21 cellular contexts compared by ENCODE assay signal in genomic region chr5:9354336-9355081, GRCh38.
A peak's percentile ranks its signal among the peaks of the same experiment; 100 is the strongest.
DNase-seq lines count a peak whose midpoint lies in the region; ATAC-seq, FAIRE-seq and TF ChIP-seq lines count a peak whose summit lies in the region.
"Had no signal": no experiment of that assay in that cellular context is flagged by ENCODE, and none has a peak within 500 bp of the region (broad histone marks: within the 10 kb centered on the region; RNA-seq: fewer than 3 reads in every experiment).

No MANE protein-coding gene starts in this region.

- H3K27ac ChIP-seq in keratinocyte (ENCODE audit: control insufficient read depth, insufficient read depth, low read length) (no peak overlapping the region), suprapubic skin (peak overlapping the region; percentile 39)
- H3K27ac ChIP-seq: GM23248, Peyer's patch, SK-N-MC had no signal

- DNase-seq in Caco-2 (no peak), bronchial epithelial cell (ENCODE audit: low read depth) (peak; percentile 71), keratinocyte (ENCODE audit: low read depth, low spot score) (no peak), suprapubic skin (ENCODE audit: low spot score in 2 of 2) (no peak), NCI-H2196 (lab: John Stamatoyannopoulos, UW; ENCODE audit: unreplicated experiment) (no peak)
- DNase-seq: DMS53, GM23248, H7, IMR-90, KG1, MM.1S, NCI-H2029, NCI-H2227 treated with DMSO at 0.1 percent for 48 hours, NCI-H510A, NCI-H69, Peyer's patch, SIG-M5 had no signal

- H3K4me2 ChIP-seq in keratinocyte (ENCODE audit: control insufficient read depth, extremely low read depth, insufficient read depth, low read depth, low read length) = peak overlapping the region; percentile 6

- TF ChIP-seq POLR2A in suprapubic skin (IDR thresholded peaks at IDR 0.05) = no peak

- POLR2A ChIA-PET in Caco-2 (lab: Charles Lee) = no interaction called here

- H4K20me1 ChIP-seq in keratinocyte (ENCODE audit: control insufficient read depth, extremely low read depth, insufficient read depth, low read length) = no peaks in the 10 kb centered on the region

- TF ChIP-seq CTCF in Caco-2 (IDR thresholded peaks at IDR 0.05; ENCODE audit: insufficient read depth in 1 of 2, low read depth in 1 of 2, low read length in 1 of 2, severe bottlenecking in 1 of 2, unreplicated experiment in 1 of 2) (no peak), bronchial epithelial cell (IDR thresholded peaks at IDR 0.05; ENCODE audit: insufficient read depth, low read length, severe bottlenecking) (no peak), keratinocyte (optimal IDR thresholded peaks at IDR 0.05 in 1 of 3, IDR thresholded peaks at IDR 0.05 in 1 of 3, conservative IDR thresholded peaks at IDR 0.05 in 1 of 3; ENCODE audit: extremely low read depth in 1 of 3, insufficient read depth in 2 of 3, low read length in 3 of 3) (no peak), suprapubic skin (IDR thresholded peaks at IDR 0.05) (no peak)

- no peaks in the 10 kb centered on the region for H3K27me3 Mint-ChIP-seq in Caco-2 (ENCODE audit: insufficient read depth, unreplicated experiment)

- no peak overlapping the region for H3K4me3 Mint-ChIP-seq in Caco-2 (ENCODE audit: unreplicated experiment)

- TF ChIP-seq EP300 in suprapubic skin (IDR thresholded peaks at IDR 0.05) = no peak

- intact Hi-C loops in Caco-2 (cut with micrococcal nuclease; ENCODE audit: unreplicated experiment) = no loop called here

- H3K79me2 ChIP-seq in keratinocyte (ENCODE audit: control insufficient read depth, insufficient read depth, low read length) = no peaks in the 10 kb centered on the region

- no TSS peak for BruUV-seq in Caco-2 (replicated peaks; lab: Mats Ljungman, UMichigan)

- no peak overlapping the region for H3K4me3 ChIP-seq in Caco-2 (ENCODE audit: low read depth, low read length)
- no peak overlapping the region for H3K4me3 ChIP-seq in bronchial epithelial cell (ENCODE audit: low read depth, low read length)
- no peak overlapping the region for H3K4me3 ChIP-seq in keratinocyte (ENCODE audit: control insufficient read depth in 2 of 3, extremely low read depth in 1 of 3, insufficient read depth in 2 of 3, low read depth in 1 of 3, low read length in 3 of 3)
- no peak overlapping the region for H3K4me3 ChIP-seq in suprapubic skin
- H3K4me3 ChIP-seq: GM23248, Peyer's patch, SK-N-MC had no signal

- dilution Hi-C loops in keratinocyte (cut with MboI; ENCODE audit: extremely low pct_ligation_motif_present, low sequenced_read_pairs) = loop anchor here (25.0 kb wide), 1 partner anchor 133 kb away; no protein-coding TSS in a partner anchor

- H3K27ac Mint-ChIP-seq in Caco-2 (ENCODE audit: unreplicated experiment) = peak overlapping the region; percentile 9

- no peak overlapping the region for H3K9ac ChIP-seq in keratinocyte (ENCODE audit: control insufficient read depth, extremely low read depth, insufficient read depth, low read length)
- H3K9ac ChIP-seq: GM23248 had no signal

- CTCF ChIA-PET in Caco-2 (lab: Charles Lee) = interaction anchor here (0.7 kb wide), 1 partner anchor 11 kb away, joined by 3 read pairs; no protein-coding TSS in a partner anchor

- FAIRE-seq in bronchial epithelial cell (lab: Jason Lieb, UNC) (peak; percentile 43), keratinocyte (lab: Jason Lieb, UNC) (peak; percentile 59)
- FAIRE-seq: GM18507 had no signal

- H3K4me1 Mint-ChIP-seq in Caco-2 (ENCODE audit: low read depth, unreplicated experiment) = peaks cover 39% of the 10 kb centered on the region

- H3K36me3 ChIP-seq in Caco-2 (ENCODE audit: control insufficient read depth, insufficient read depth, low read length) (no peaks in the 10 kb centered on the region), bronchial epithelial cell (ENCODE audit: control insufficient read depth, insufficient read depth, low read length) (no peaks in the 10 kb centered on the region), keratinocyte (ENCODE audit: control insufficient read depth in 2 of 2, extremely low read depth in 1 of 2, insufficient read depth in 2 of 2, low read length in 2 of 2) (no peaks in the 10 kb centered on the region), suprapubic skin (no peaks in the 10 kb centered on the region)
- H3K36me3 ChIP-seq: Peyer's patch had no signal

- H3K9me3 Mint-ChIP-seq in Caco-2 (ENCODE audit: unreplicated experiment) = peaks cover 16% of the 10 kb centered on the region

- no peak for ATAC-seq in GM21526 (IDR thresholded peaks at IDR 0.05; ENCODE audit: low FRiP score, unreplicated experiment)
- no peak for ATAC-seq in HG02678 (IDR thresholded peaks at IDR 0.05; ENCODE audit: unreplicated experiment)

- no peaks in the 10 kb centered on the region for H3K9me1 ChIP-seq in keratinocyte (ENCODE audit: control insufficient read depth, extremely low read depth, insufficient read depth, low read length)

- no peaks in the 10 kb centered on the region for H3K9me3 ChIP-seq in Caco-2
- no peaks in the 10 kb centered on the region for H3K9me3 ChIP-seq in keratinocyte (ENCODE audit: control insufficient read depth, low read depth, low read length)
- H3K9me3 ChIP-seq in suprapubic skin = no peaks in the 10 kb centered on the region
- H3K9me3 ChIP-seq: Peyer's patch had no signal

- peak overlapping the region; percentile 60 for H2AFZ ChIP-seq in keratinocyte (ENCODE audit: control insufficient read depth, low read length)
- H2AFZ ChIP-seq: GM23248 had no signal

- peaks cover 51% of the 10 kb centered on the region for H3K4me1 ChIP-seq in Caco-2
- peaks cover 15% of the 10 kb centered on the region for H3K4me1 ChIP-seq in keratinocyte (ENCODE audit: control insufficient read depth, extremely low read depth, insufficient read depth, low read length)
- peaks cover 8% of the 10 kb centered on the region for H3K4me1 ChIP-seq in suprapubic skin

- 58% methylated on average over 7 of the region's 7 CpGs for WGBS in suprapubic skin

- no peaks in the 10 kb centered on the region for H3K27me3 ChIP-seq in Caco-2 (replicated peaks; ENCODE audit: control insufficient read depth, insufficient read depth, low read length)
- no peaks in the 10 kb centered on the region for H3K27me3 ChIP-seq in bronchial epithelial cell (ENCODE audit: control insufficient read depth, insufficient read depth, low read length)
- no peaks in the 10 kb centered on the region for H3K27me3 ChIP-seq in keratinocyte (ENCODE audit: control insufficient read depth, extremely low read depth, insufficient read depth, low read length)
- H3K27me3 ChIP-seq in suprapubic skin = no peaks in the 10 kb centered on the region
- H3K27me3 ChIP-seq: Peyer's patch had no signal

- H3K36me3 Mint-ChIP-seq in Caco-2 (ENCODE audit: insufficient read depth, unreplicated experiment) = peaks cover 12% of the 10 kb centered on the region
